Comparison of ENCODE assay signal across 11 cellular contexts in genomic region chr15:40239671-40240618, GRCh38. TPM values are rescaled to one million over a fixed set of nuclear protein-coding genes. Genes with fewer than 3 reads are reported as not detected.
DNase-seq lines count a peak whose midpoint lies in the region; ATAC-seq and TF ChIP-seq lines count a peak whose summit lies in the region.
"Had no signal": no experiment of that assay in that cellular context is flagged by ENCODE, and none has a peak within 500 bp of the region (broad histone marks: within the 10 kb centered on the region; RNA-seq: fewer than 3 reads in every experiment).

No MANE protein-coding gene starts in this region.

- in situ Hi-C loops in G401 (cut with HindIII; ENCODE audit: low sequenced_read_pairs): no loop called here

- WGBS in endodermal cell (ENCODE audit: insufficient coverage in 1 of 2, insufficient read length in 1 of 2), 2 experiments: 89 to 90% methylated on average over 10 to 20 of the region's 20 CpGs

- H3K9me3 Mint-ChIP-seq in endodermal cell (no peaks in the 10 kb centered on the region), osteocyte (ENCODE audit: unreplicated experiment) (no peaks in the 10 kb centered on the region)
- H3K9me3 Mint-ChIP-seq: HFFc6 had no signal

- no peak for ATAC-seq in HG02571 (IDR thresholded peaks at IDR 0.05; ENCODE audit: unreplicated experiment)

- H3K4me1 Mint-ChIP-seq in endodermal cell (peaks cover 11% of the 10 kb centered on the region), osteocyte (ENCODE audit: unreplicated experiment) (peaks cover 9% of the 10 kb centered on the region)

- TF ChIP-seq CTCF in endodermal cell (conservative IDR thresholded peaks at IDR 0.05) (no peak), osteocyte (IDR thresholded peaks at IDR 0.05) (no peak)

- H3K27ac Mint-ChIP-seq in endodermal cell (peak overlapping the region; percentile 19), osteocyte (ENCODE audit: unreplicated experiment) (no peak overlapping the region)

- H3K9ac ChIP-seq in NT2/D1 (ENCODE audit: insufficient read length, low read depth) (peak overlapping the region; percentile 33), endodermal cell (ENCODE audit: extremely low read depth, low read length, poor library complexity, severe bottlenecking) (no peak overlapping the region)

- H3K4me3 ChIP-seq in NT2/D1 (ENCODE audit: insufficient read length, low read depth) (peak overlapping the region; percentile 11), endodermal cell (ENCODE audit: low read length) (no peak overlapping the region)

- H3K4me1 ChIP-seq in NT2/D1 (ENCODE audit: insufficient read depth, insufficient read length) (peaks cover 11% of the 10 kb centered on the region), endodermal cell (ENCODE audit: control insufficient read depth, insufficient read depth, low read length) (peaks cover 3% of the 10 kb centered on the region)

- no peaks in the 10 kb centered on the region for H3K9me3 ChIP-seq in NT2/D1 (ENCODE audit: insufficient read depth, low read length)
- H3K9me3 ChIP-seq in endodermal cell (ENCODE audit: control insufficient read depth, low read length): no peaks in the 10 kb centered on the region

- DNase-seq in G401 (ENCODE audit: low spot score) (peak; percentile 56), NT2/D1 (ENCODE audit: low read depth, low spot score) (no peak), endodermal cell (peak; percentile 47), osteocyte (ENCODE audit: extremely low spot score, unreplicated experiment) (peak; percentile 81), epidermal melanocyte (ENCODE audit: insufficient read length, low spot score) (no peak), iPS-NIHi11 (ENCODE audit: low spot score) (no peak)
- no peak for DNase-seq in stimulated activated naive CD4-positive, alpha-beta T cell treated with Interleukin-2 at 50 U/mL for 16 hours (lab: John Stamatoyannopoulos, UW)

- H3K4me3 Mint-ChIP-seq in endodermal cell (peak overlapping the region; percentile 39), osteocyte (ENCODE audit: unreplicated experiment) (peak overlapping the region; percentile 52)

- H3K27me3 ChIP-seq in NT2/D1 (ENCODE audit: insufficient read depth, insufficient read length): peaks cover 10% of the 10 kb centered on the region
- H3K27me3 ChIP-seq in endodermal cell (ENCODE audit: control insufficient read depth, insufficient read depth, low read length, poor library complexity, severe bottlenecking): peaks cover 16% of the 10 kb centered on the region

- no peak overlapping the region for H3K27ac ChIP-seq in endodermal cell (ENCODE audit: low read depth, low read length)

- H3K27me3 Mint-ChIP-seq in endodermal cell (ENCODE audit: insufficient read depth): peaks cover 29% of the 10 kb centered on the region
- H3K27me3 Mint-ChIP-seq in osteocyte (ENCODE audit: unreplicated experiment): peaks cover 4% of the 10 kb centered on the region

- H3K36me3 Mint-ChIP-seq in endodermal cell (ENCODE audit: low read depth) (no peaks in the 10 kb centered on the region), osteocyte (ENCODE audit: unreplicated experiment) (no peaks in the 10 kb centered on the region)

- no peaks in the 10 kb centered on the region for H3K36me3 ChIP-seq in NT2/D1 (ENCODE audit: insufficient read depth, insufficient read length, low read length)
- H3K36me3 ChIP-seq in endodermal cell (ENCODE audit: control insufficient read depth, insufficient read depth, low read length): no peaks in the 10 kb centered on the region

RNA-seq across cellular contexts. Expression of gene PAK6, which starts 1.1 kb away (rescaled TPM):
- total RNA-seq in G401 (2014; rRNA removed; shearing (Covaris generic)): 1.8 TPM in 1 of 2 replicates, not detected in the other
- 1 to 10 TPM; 7.7 to 9.1 TPM for total RNA-seq in endodermal cell
- 0.96 TPM for polyA plus RNA-seq in endodermal cell (2013, experiment 1 of 2)
- 0.29 TPM for polyA plus RNA-seq in endodermal cell (2013, experiment 2 of 2)
- not detected in 2 replicates for total RNA-seq in osteocyte
- total RNA-seq: endothelial cell of umbilical vein, HFFc6 had no signal
- polyA plus RNA-seq: endothelial cell of umbilical vein had no signal

RNA-seq across cellular contexts. Expression of gene ANKRD63, which starts 42.9 kb away (rescaled TPM):
- total RNA-seq in G401 (2014; rRNA removed; shearing (Covaris generic)): 8.4 and 14.9 TPM in 2 replicates
- total RNA-seq in endodermal cell: not detected
- 0.39 TPM for polyA plus RNA-seq in endodermal cell (2013, experiment 1 of 2)
- polyA plus RNA-seq in endodermal cell (2013, experiment 2 of 2): 0.33 TPM
- 0.30 and 0.42 TPM in 2 replicates for total RNA-seq in osteocyte
- total RNA-seq: endothelial cell of umbilical vein, HFFc6, liver had no signal
- polyA plus RNA-seq: endothelial cell of umbilical vein, liver had no signal

Comparison
In these comparisons a context has a peak if more than half of its experiments do, and no peak if none do; other contexts are left out.
1. DNase-seq: peak in G401 (single experiment), endodermal cell (single experiment) and osteocyte (single experiment); none in NT2/D1 (single experiment), epidermal melanocyte (single experiment), iPS-NIHi11 (single experiment) and stimulated activated naive CD4-positive, alpha-beta T cell treated with Interleukin-2 at 50 U/mL for 16 hours (single experiment).